19 cellular contexts compared by ENCODE assay signal in genomic region chr2:234415706-234416105, GRCh38.
"Had no signal": no experiment of that assay in that cellular context is flagged by ENCODE, and none has a peak within 500 bp of the region (broad histone marks: within the 10 kb centered on the region; RNA-seq: fewer than 3 reads in every experiment).

No MANE protein-coding gene starts in this region.

- H3K4me3 ChIP-seq: adrenal gland, left lung, right atrium auricular region, suprapubic skin, upper lobe of left lung had no signal

- FAIRE-seq: small intestine had no signal

- H3K36me3 ChIP-seq: adrenal gland, left lung, right atrium auricular region, suprapubic skin, upper lobe of left lung had no signal

- H3K27ac Mint-ChIP-seq: progenitor cell of endocrine pancreas had no signal

- ATAC-seq: activated CD4-positive, CD25-positive, alpha-beta regulatory T cell treated with anti-CD3 and anti-CD28 coated beads, Interleukin-2, amount 50 U/mL, for 24 hours; activated T-helper 17 cell treated with anti-CD3 and anti-CD28 coated beads, Interleukin-2, amount 50 U/mL, for 72 hours; esophagus mucosa; left lung had no signal

- DNase-seq: activated CD4-positive, alpha-beta T cell treated with anti-CD3 and anti-CD28 coated beads, Interleukin-2, amount 50 U/mL, for 1 hour; activated naive CD4-positive, alpha-beta T cell treated with Interleukin-2 at 50 U/mL for 16 hours; activated T-cell treated with anti-CD3 and anti-CD28 coated beads for 4 hours; adrenal gland; islet precursor cell; left lung; mammary epithelial cell; naive B cell; occipital lobe; small intestine; stimulated activated CD4-positive, alpha-beta T cell treated with anti-CD3 and anti-CD28 coated beads, Interleukin-4, amount 100 ng/mL, for 24 hours; upper lobe of left lung had no signal

- H3K27me3 ChIP-seq: left lung, right atrium auricular region, suprapubic skin, upper lobe of left lung had no signal

- H3K4me1 ChIP-seq: adrenal gland, right atrium auricular region, upper lobe of left lung had no signal

- H3K9me3 ChIP-seq: adrenal gland, left lung, right atrium auricular region, suprapubic skin, upper lobe of left lung had no signal

- H3K4me3 Mint-ChIP-seq: activated T-helper 17 cell treated with anti-CD3 and anti-CD28 coated beads, Interleukin-2, amount 50 U/mL, for 72 hours; stimulated activated naive CD8-positive, alpha-beta T cell treated with anti-CD3 and anti-CD28 coated beads, Interleukin-15, Interleukin-2, amounts not matched to agents 100 ng/mL and 50 ng/mL, for 24 hours had no signal

- H3K27ac ChIP-seq: adrenal gland, left lung, right atrium auricular region, suprapubic skin, upper lobe of left lung had no signal

- H3K27me3 Mint-ChIP-seq: activated T-helper 17 cell treated with anti-CD3 and anti-CD28 coated beads, Interleukin-2, amount 50 U/mL, for 72 hours; progenitor cell of endocrine pancreas; stimulated activated naive CD8-positive, alpha-beta T cell treated with anti-CD3 and anti-CD28 coated beads, Interleukin-15, Interleukin-2, amounts not matched to agents 100 ng/mL and 50 ng/mL, for 24 hours had no signal
